ENCODE assay signal across 2 cellular contexts in the genomic region with DNA sequence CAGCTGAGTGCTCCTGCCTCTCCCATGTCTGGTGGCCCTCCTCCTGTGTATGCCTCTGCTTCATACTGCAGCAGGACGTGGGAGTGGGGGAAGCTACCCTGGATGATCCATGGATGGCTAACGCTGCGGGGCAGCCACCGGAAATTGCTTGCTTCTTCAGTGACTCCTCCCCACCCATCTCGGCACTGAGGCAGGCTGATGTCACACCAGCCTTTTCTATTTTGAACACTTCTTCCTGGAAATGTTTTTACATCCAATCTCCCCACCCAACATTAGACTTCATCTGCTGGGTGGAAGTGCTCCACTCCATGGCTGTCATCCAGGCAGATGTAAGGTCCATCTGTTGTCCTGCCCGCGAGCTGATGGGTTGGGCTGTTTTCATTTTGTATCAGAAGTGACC.
TF ChIP-seq lines count a peak whose summit lies in the region.

No MANE protein-coding gene starts in this region.

TF ChIP-seq in GM12891, 5 proteins besides CTCF, POLR2A, EP300 and RAD21:
- TF ChIP-seq POU2F2 (IDR thresholded peaks at IDR 0.05; ENCODE audit: low read depth, low read length) (no peak), POLR2AphosphoS5 (IDR thresholded peaks at IDR 0.05; ENCODE audit: low read depth, low read length) (no peak), TAF1 (IDR thresholded peaks at IDR 0.05; ENCODE audit: low read depth, low read length) (no peak), SPI1 (IDR thresholded peaks at IDR 0.05; ENCODE audit: low read depth, low read length) (no peak), PAX5 (IDR thresholded peaks at IDR 0.05; ENCODE audit: insufficient read depth, low read length, severe bottlenecking) (no peak)

TF ChIP-seq in H1, 55 proteins besides CTCF, POLR2A, EP300 and RAD21:
- TF ChIP-seq TEAD4 (IDR thresholded peaks at IDR 0.05; ENCODE audit: low read depth, low read length) (no peak), KDM4A (IDR thresholded peaks at IDR 0.05; ENCODE audit: low read depth, low read length, severe bottlenecking) (no peak)
- TF ChIP-seq, protein P1, sequence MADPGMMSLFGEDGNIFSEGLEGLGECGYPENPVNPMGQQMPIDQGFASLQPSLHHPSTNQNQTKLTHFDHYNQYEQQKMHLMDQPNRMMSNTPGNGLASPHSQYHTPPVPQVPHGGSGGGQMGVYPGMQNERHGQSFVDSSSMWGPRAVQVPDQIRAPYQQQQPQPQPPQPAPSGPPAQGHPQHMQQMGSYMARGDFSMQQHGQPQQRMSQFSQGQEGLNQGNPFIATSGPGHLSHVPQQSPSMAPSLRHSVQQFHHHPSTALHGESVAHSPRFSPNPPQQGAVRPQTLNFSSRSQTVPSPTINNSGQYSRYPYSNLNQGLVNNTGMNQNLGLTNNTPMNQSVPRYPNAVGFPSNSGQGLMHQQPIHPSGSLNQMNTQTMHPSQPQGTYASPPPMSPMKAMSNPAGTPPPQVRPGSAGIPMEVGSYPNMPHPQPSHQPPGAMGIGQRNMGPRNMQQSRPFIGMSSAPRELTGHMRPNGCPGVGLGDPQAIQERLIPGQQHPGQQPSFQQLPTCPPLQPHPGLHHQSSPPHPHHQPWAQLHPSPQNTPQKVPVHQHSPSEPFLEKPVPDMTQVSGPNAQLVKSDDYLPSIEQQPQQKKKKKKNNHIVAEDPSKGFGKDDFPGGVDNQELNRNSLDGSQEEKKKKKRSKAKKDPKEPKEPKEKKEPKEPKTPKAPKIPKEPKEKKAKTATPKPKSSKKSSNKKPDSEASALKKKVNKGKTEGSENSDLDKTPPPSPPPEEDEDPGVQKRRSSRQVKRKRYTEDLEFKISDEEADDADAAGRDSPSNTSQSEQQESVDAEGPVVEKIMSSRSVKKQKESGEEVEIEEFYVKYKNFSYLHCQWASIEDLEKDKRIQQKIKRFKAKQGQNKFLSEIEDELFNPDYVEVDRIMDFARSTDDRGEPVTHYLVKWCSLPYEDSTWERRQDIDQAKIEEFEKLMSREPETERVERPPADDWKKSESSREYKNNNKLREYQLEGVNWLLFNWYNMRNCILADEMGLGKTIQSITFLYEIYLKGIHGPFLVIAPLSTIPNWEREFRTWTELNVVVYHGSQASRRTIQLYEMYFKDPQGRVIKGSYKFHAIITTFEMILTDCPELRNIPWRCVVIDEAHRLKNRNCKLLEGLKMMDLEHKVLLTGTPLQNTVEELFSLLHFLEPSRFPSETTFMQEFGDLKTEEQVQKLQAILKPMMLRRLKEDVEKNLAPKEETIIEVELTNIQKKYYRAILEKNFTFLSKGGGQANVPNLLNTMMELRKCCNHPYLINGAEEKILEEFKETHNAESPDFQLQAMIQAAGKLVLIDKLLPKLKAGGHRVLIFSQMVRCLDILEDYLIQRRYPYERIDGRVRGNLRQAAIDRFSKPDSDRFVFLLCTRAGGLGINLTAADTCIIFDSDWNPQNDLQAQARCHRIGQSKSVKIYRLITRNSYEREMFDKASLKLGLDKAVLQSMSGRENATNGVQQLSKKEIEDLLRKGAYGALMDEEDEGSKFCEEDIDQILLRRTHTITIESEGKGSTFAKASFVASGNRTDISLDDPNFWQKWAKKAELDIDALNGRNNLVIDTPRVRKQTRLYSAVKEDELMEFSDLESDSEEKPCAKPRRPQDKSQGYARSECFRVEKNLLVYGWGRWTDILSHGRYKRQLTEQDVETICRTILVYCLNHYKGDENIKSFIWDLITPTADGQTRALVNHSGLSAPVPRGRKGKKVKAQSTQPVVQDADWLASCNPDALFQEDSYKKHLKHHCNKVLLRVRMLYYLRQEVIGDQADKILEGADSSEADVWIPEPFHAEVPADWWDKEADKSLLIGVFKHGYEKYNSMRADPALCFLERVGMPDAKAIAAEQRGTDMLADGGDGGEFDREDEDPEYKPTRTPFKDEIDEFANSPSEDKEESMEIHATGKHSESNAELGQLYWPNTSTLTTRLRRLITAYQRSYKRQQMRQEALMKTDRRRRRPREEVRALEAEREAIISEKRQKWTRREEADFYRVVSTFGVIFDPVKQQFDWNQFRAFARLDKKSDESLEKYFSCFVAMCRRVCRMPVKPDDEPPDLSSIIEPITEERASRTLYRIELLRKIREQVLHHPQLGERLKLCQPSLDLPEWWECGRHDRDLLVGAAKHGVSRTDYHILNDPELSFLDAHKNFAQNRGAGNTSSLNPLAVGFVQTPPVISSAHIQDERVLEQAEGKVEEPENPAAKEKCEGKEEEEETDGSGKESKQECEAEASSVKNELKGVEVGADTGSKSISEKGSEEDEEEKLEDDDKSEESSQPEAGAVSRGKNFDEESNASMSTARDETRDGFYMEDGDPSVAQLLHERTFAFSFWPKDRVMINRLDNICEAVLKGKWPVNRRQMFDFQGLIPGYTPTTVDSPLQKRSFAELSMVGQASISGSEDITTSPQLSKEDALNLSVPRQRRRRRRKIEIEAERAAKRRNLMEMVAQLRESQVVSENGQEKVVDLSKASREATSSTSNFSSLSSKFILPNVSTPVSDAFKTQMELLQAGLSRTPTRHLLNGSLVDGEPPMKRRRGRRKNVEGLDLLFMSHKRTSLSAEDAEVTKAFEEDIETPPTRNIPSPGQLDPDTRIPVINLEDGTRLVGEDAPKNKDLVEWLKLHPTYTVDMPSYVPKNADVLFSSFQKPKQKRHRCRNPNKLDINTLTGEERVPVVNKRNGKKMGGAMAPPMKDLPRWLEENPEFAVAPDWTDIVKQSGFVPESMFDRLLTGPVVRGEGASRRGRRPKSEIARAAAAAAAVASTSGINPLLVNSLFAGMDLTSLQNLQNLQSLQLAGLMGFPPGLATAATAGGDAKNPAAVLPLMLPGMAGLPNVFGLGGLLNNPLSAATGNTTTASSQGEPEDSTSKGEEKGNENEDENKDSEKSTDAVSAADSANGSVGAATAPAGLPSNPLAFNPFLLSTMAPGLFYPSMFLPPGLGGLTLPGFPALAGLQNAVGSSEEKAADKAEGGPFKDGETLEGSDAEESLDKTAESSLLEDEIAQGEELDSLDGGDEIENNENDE (IDR thresholded peaks at IDR 0.05; ENCODE audit: insufficient replicate concordance, low read length), result no peak
